Comparison of ENCODE assay signal across 8 cellular contexts in the genomic region with DNA sequence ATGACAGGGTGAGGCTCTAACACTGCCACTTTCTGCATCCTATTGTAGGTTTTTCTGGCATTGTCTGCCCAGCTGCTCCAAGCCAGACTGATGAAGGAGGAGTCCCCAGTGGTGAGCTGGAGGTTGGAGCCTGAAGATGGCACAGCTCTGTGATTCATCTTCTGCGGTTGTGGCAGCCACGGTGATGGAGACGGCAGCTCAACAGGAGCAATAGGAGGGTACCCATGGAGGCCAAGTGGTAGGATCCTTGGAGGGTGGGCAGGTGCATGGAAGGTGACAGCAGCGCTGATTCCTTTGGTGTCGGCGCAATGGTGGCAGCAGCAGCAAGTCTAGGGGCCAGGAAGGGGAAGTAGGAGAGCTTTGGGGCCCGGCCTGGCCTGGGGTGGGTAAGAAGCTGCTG.
DNase-seq lines count a peak whose midpoint lies in the region; ATAC-seq and TF ChIP-seq lines count a peak whose summit lies in the region.
"Not testable (repeated sequence)": the region's sequence is repeated elsewhere in the genome, so short reads cannot be mapped to it uniquely, and the experiment has no call there.

No MANE protein-coding gene starts in this region.

- not testable (repeated sequence) for H3K4me1 ChIP-seq in RWPE2 (ENCODE audit: insufficient read depth, poor library complexity, severe bottlenecking); endodermal cell (ENCODE audit: control insufficient read depth, insufficient read depth, low read length); lung (ENCODE audit: control insufficient read depth in 2 of 2, insufficient read depth in 2 of 2, low read length in 2 of 2); osteoblast (ENCODE audit: insufficient read depth, low read length); upper lobe of right lung

- H3K36me3 ChIP-seq in RWPE2 (ENCODE audit: low read depth); endodermal cell (ENCODE audit: control insufficient read depth, insufficient read depth, low read length); lung (ENCODE audit: control insufficient read depth in 2 of 2, insufficient read depth in 2 of 2, low read length in 2 of 2); osteoblast (ENCODE audit: insufficient read depth, low read length); upper lobe of right lung: not testable (repeated sequence)

- DNase-seq in D341Med (ENCODE audit: low spot score): peak; percentile 17
- peak; percentile 35 for DNase-seq in GM13977 (ENCODE audit: low spot score)
- DNase-seq in RWPE2 (ENCODE audit: low spot score): peak; percentile 80
- peak; percentile 17 for DNase-seq in endodermal cell
- peak; percentile 76 for DNase-seq in cardiac septum (ENCODE audit: low spot score)
- peak; percentile 28 for DNase-seq in lung (ENCODE audit: low spot score)
- DNase-seq in osteoblast (ENCODE audit: insufficient read length, low spot score, missing footprints): peak; percentile 65
- not testable (repeated sequence) for DNase-seq in upper lobe of right lung

- H3K9ac ChIP-seq in endodermal cell (ENCODE audit: extremely low read depth, low read length, poor library complexity, severe bottlenecking): not testable (repeated sequence)

- H3K27ac ChIP-seq in RWPE2 (ENCODE audit: poor library complexity, severe bottlenecking); endodermal cell (ENCODE audit: low read depth, low read length); lung (ENCODE audit: low read depth in 1 of 2, low read length in 1 of 2); osteoblast (ENCODE audit: low read depth, low read length); upper lobe of right lung: not testable (repeated sequence)

- not testable (repeated sequence) for H2AFZ ChIP-seq in osteoblast (ENCODE audit: low read length)

- not testable (repeated sequence) for H3K4me3 Mint-ChIP-seq in endodermal cell

- in situ Hi-C loops in GM13977 (cut with MboI; ENCODE audit: low pct_unique_long_range_greater_than_20kb, low sequenced_read_pairs, unreplicated experiment): not testable (repeated sequence)

- peaks cover 58% of the 10 kb centered on the region for H3K9me3 Mint-ChIP-seq in endodermal cell

- not testable (repeated sequence) for H3K27ac Mint-ChIP-seq in endodermal cell

- H3K4me1 Mint-ChIP-seq in endodermal cell: not testable (repeated sequence)

- H3K27me3 ChIP-seq in RWPE2 (ENCODE audit: insufficient read depth, poor library complexity, severe bottlenecking); endodermal cell (ENCODE audit: control insufficient read depth, insufficient read depth, low read length, poor library complexity, severe bottlenecking); lung (ENCODE audit: control insufficient read depth, insufficient read depth); osteoblast (ENCODE audit: insufficient read depth, low read length); upper lobe of right lung: not testable (repeated sequence)

- H4K20me1 ChIP-seq in osteoblast (ENCODE audit: insufficient read depth, low read length): not testable (repeated sequence)

- intact Hi-C loops in cardiac septum (cut with DNase I); upper lobe of right lung (cut with DNase I): not testable (repeated sequence)

- H3K79me2 ChIP-seq in osteoblast (ENCODE audit: insufficient read depth, low read length): not testable (repeated sequence)

- not testable (repeated sequence) for H3K27me3 Mint-ChIP-seq in endodermal cell (ENCODE audit: insufficient read depth)

- H3K9me3 ChIP-seq in RWPE2 (ENCODE audit: severe bottlenecking); osteoblast (ENCODE audit: low read depth, low read length); upper lobe of right lung: not testable (repeated sequence)
- H3K9me3 ChIP-seq in endodermal cell (ENCODE audit: control insufficient read depth, low read length) (peaks cover 52% of the 10 kb centered on the region), lung (ENCODE audit: control insufficient read depth in 2 of 2, insufficient read depth in 1 of 2, low read length in 1 of 2) (peaks cover 0 to 17% of the 10 kb centered on the region in 2 donors)

- TF ChIP-seq CTCF in GM13977 (IDR thresholded peaks at IDR 0.05; ENCODE audit: extremely low read depth, insufficient read depth, missing control alignments); RWPE2 (IDR thresholded peaks at IDR 0.05; ENCODE audit: poor library complexity, severe bottlenecking); endodermal cell (conservative IDR thresholded peaks at IDR 0.05); lung (IDR thresholded peaks at IDR 0.05; ENCODE audit: control extremely low read depth, extremely low read depth); osteoblast (IDR thresholded peaks at IDR 0.05; ENCODE audit: extremely low read depth, low read depth, low read length); upper lobe of right lung (IDR thresholded peaks at IDR 0.05): not testable (repeated sequence)

- H3K36me3 Mint-ChIP-seq in endodermal cell (ENCODE audit: low read depth): peaks cover 14% of the 10 kb centered on the region

- 66 to 68% methylated on average over 6 of the region's 7 CpGs for WGBS in endodermal cell (ENCODE audit: insufficient coverage in 1 of 2, insufficient read length in 1 of 2), 2 experiments
- WGBS in lung, 2 donors: 63 to 71% methylated on average over 7 of the region's 7 CpGs

- ATAC-seq in RWPE2 (ENCODE audit: low read depth); lung (ENCODE audit: insufficient read depth, low FRiP score): not testable (repeated sequence)
- peak; percentile 36 for ATAC-seq in upper lobe of right lung

- H3K4me3 ChIP-seq in RWPE2 (ENCODE audit: severe bottlenecking); endodermal cell (ENCODE audit: low read length); lung; osteoblast (ENCODE audit: insufficient read depth, low read length); upper lobe of right lung: not testable (repeated sequence)

- not testable (repeated sequence) for H3K4me2 ChIP-seq in osteoblast (ENCODE audit: insufficient read depth, low read length)
